In the genomic region with DNA sequence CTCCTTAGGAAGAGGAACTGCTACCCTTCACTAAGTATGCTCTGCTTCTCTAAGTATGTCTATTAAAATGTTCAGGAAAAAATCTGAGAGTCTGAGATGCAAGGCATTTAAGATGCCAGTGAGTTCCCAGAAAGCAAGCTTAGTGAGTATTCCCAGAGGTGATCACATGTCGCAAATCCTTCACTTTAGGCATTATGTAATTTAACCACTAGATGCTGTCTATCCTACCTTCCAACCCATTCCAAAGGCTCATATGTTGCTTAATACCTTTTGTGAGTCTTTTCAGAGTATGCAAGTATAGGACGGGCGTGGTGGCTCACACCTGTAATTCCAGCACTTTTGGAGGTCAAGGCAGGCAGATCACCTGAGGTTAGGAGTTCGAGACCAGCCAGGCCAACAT, we compare ENCODE assay signal across 35 cellular contexts. TPM values are rescaled to one million over a fixed set of nuclear protein-coding genes. Genes with fewer than 3 reads are reported as not detected.
"Had no signal": no experiment of that assay in that cellular context is flagged by ENCODE, and none has a peak within 500 bp of the region (broad histone marks: within the 10 kb centered on the region; RNA-seq: fewer than 3 reads in every experiment).

No MANE protein-coding gene starts in this region.

- H3K27me3 ChIP-seq: ascending aorta had no signal

- H3K4me3 ChIP-seq: ascending aorta, PC-9 had no signal

- H3K4me2 ChIP-seq: PC-9 had no signal

- H3K9me3 Mint-ChIP-seq: activated CD8-positive, alpha-beta T cell treated with anti-CD3 and anti-CD28 coated beads for 36 hours; activated naive CD8-positive, alpha-beta T cell treated with anti-CD3 and anti-CD28 coated beads for 36 hours; activated T-cell treated with anti-CD3 and anti-CD28 coated beads, Interleukin-2, amount 50 U/mL, for 72 hours; activated T-helper 17 cell treated with anti-CD3 and anti-CD28 coated beads, Interleukin-2, amount 50 U/mL, for 72 hours had no signal

- H3K4me1 Mint-ChIP-seq: activated naive CD8-positive, alpha-beta T cell treated with anti-CD3 and anti-CD28 coated beads for 36 hours; activated T-helper 17 cell treated with anti-CD3 and anti-CD28 coated beads, Interleukin-2, amount 50 U/mL, for 72 hours had no signal

- H3K36me3 ChIP-seq: ascending aorta had no signal

- H3K4me3 Mint-ChIP-seq: activated CD8-positive, alpha-beta T cell treated with anti-CD3 and anti-CD28 coated beads for 36 hours; activated naive CD8-positive, alpha-beta T cell treated with anti-CD3 and anti-CD28 coated beads for 36 hours; activated T-cell treated with anti-CD3 and anti-CD28 coated beads, Interleukin-2, amount 50 U/mL, for 72 hours; activated T-helper 17 cell treated with anti-CD3 and anti-CD28 coated beads, Interleukin-2, amount 50 U/mL, for 72 hours had no signal

- H2AFZ ChIP-seq: PC-9 had no signal

- H3K27ac Mint-ChIP-seq: activated CD8-positive, alpha-beta T cell treated with anti-CD3 and anti-CD28 coated beads for 36 hours; activated naive CD8-positive, alpha-beta T cell treated with anti-CD3 and anti-CD28 coated beads for 36 hours; activated T-cell treated with anti-CD3 and anti-CD28 coated beads, Interleukin-2, amount 50 U/mL, for 72 hours; activated T-helper 17 cell treated with anti-CD3 and anti-CD28 coated beads, Interleukin-2, amount 50 U/mL, for 72 hours had no signal

- DNase-seq: activated CD4-positive, alpha-beta T cell treated with anti-CD3 and anti-CD28 coated beads for 1 hour; activated CD4-positive, alpha-beta T cell treated with anti-CD3 and anti-CD28 coated beads for 48 hours; activated CD4-positive, CD25-positive, alpha-beta regulatory T cell; activated CD8-positive, alpha-beta T cell treated with anti-CD3 and anti-CD28 coated beads for 36 hours; activated effector memory CD4-positive, alpha-beta T cell treated with anti-CD3 and anti-CD28 coated beads, Interleukin-2, amount 50 U/mL, for 16 hours; activated naive CD4-positive, alpha-beta T cell; activated naive CD4-positive, alpha-beta T cell treated with anti-CD3 and anti-CD28 coated beads, Interleukin-2, amount 50 U/mL, for 16 hours; activated naive CD8-positive, alpha-beta T cell treated with anti-CD3 and anti-CD28 coated beads for 36 hours; activated T-cell treated with anti-CD3 and anti-CD28 coated beads, Interleukin-2, amount 50 U/mL, for 1 hour; activated T-cell treated with anti-CD3 and anti-CD28 coated beads, Interleukin-2, amount 50 U/mL, for 72 hours; amygdala; cerebellar nuclear complex; Kasumi-1; KG1; MM.1S; NCI-H1092; NCI-H1436 treated with DMSO at 0.1 percent for 48 hours; NCI-H187; NCI-H2081; NCI-H2227 treated with DMSO at 0.1 percent for 48 hours; NCI-H446 treated with DMSO at 0.1 percent for 48 hours; NCI-H69; NK-92 treated with Interleukin-12 subunit alpha and Interleukin-12 subunit beta, amount 100 ng/mL, for 24 hours; SIG-M5; T-helper 1 cell; T-helper 2 cell; T-helper 9 cell; WERI-Rb-1 had no signal

- H3K4me1 ChIP-seq: ascending aorta had no signal

- H3K27ac ChIP-seq: ascending aorta, PC-9, RWPE1, WERI-Rb-1 had no signal

- H3K36me3 Mint-ChIP-seq: activated naive CD8-positive, alpha-beta T cell treated with anti-CD3 and anti-CD28 coated beads for 36 hours had no signal

- H3K9me3 ChIP-seq: ascending aorta had no signal

- ATAC-seq: activated CD8-positive, alpha-beta T cell treated with anti-CD3 and anti-CD28 coated beads for 36 hours; activated T-cell treated with anti-CD3 and anti-CD28 coated beads, Interleukin-2, amount 50 U/mL, for 72 hours; activated T-helper 17 cell treated with anti-CD3 and anti-CD28 coated beads, Interleukin-2, amount 50 U/mL, for 72 hours; Right ventricle myocardium inferior; SK-N-SH treated with all-trans-retinoic acid at 6 μM for 48 hours had no signal

RNA-seq across cellular contexts. Expression of gene C3AR1, which starts 53.2 kb away (rescaled TPM):
- total RNA-seq: OCI-LY7, PC-9 had no signal
